21 cellular contexts compared by ENCODE assay signal in genomic region chr10:71494980-71495381, GRCh38.
DNase-seq lines count a peak whose midpoint lies in the region; ATAC-seq, FAIRE-seq and TF ChIP-seq lines count a peak whose summit lies in the region.
"Had no signal": no experiment of that assay in that cellular context is flagged by ENCODE, and none has a peak within 500 bp of the region (broad histone marks: within the 10 kb centered on the region; RNA-seq: fewer than 3 reads in every experiment).

No MANE protein-coding gene starts in this region.

- TF ChIP-seq POLR2A in GM12878 (IDR thresholded peaks at IDR 0.05; ENCODE audit: low read depth, low read length) (no peak), adrenal gland (IDR thresholded peaks at IDR 0.05) (no peak)

- peak overlapping the region; percentile 9 to 84 (median 26) for H3K27ac Mint-ChIP-seq in IgD-negative memory B cell
- H3K27ac Mint-ChIP-seq: CD8-positive, alpha-beta T cell; endodermal cell had no signal

- H2AFZ ChIP-seq in GM12878 (ENCODE audit: control insufficient read depth, low read depth, low read length) (no peak overlapping the region), hepatocyte (no peak overlapping the region)

- SMC1A ChIA-PET in GM12878 (lab: Charles Lee; ENCODE audit: uncharacterized antibody, unreplicated experiment) = interaction anchor here (0.8 to 2.4 kb wide), 4 partner anchors 8 to 199 kb away, joined by 3 to 10 read pairs (median 4); no protein-coding TSS in a partner anchor

- no peak for TF ChIP-seq RAD21 in GM12878 (IDR thresholded peaks at IDR 0.05; ENCODE audit: insufficient read depth, low read depth, low read length)

- H3K4me3 ChIP-seq in GM06990 (replicated peaks; ENCODE audit: low read depth, low read length) (no peak overlapping the region), GM12878 (no peak overlapping the region), adrenal gland (no peak overlapping the region), hepatocyte (no peak overlapping the region)
- H3K4me3 ChIP-seq: sigmoid colon, vagina had no signal

- H3K4me3 Mint-ChIP-seq in IgD-negative memory B cell = peak overlapping the region in 3 of 4 donors; percentile 38 to 81 (median 76)
- H3K4me3 Mint-ChIP-seq: activated T-cell treated with anti-CD3 and anti-CD28 coated beads, Interleukin-2, amount 50 U/mL, for 4 hours; CD8-positive, alpha-beta T cell; endodermal cell had no signal

- BruUV-seq in GM12878 (replicated peaks; lab: Mats Ljungman, UMichigan) = no TSS peak

- H3K27me3 Mint-ChIP-seq in IgD-negative memory B cell = peaks cover 4% of the 10 kb centered on the region

- POLR2A ChIA-PET in GM12878 (lab: Charles Lee) = interaction anchor here (1.2 kb wide), 2 partner anchors 123 to 176 kb away, joined by 5 to 6 read pairs; partner anchors contain the start of gene SLC29A3

- no peaks in the 10 kb centered on the region for H3K36me3 ChIP-seq in GM06990 (ENCODE audit: control insufficient read depth, insufficient read depth, low read length)
- no peaks in the 10 kb centered on the region for H3K36me3 ChIP-seq in GM12878 (ENCODE audit: control insufficient read depth in 2 of 2, insufficient read depth in 2 of 2, low read length in 1 of 2)
- H3K36me3 ChIP-seq in adrenal gland (replicated peaks in 1 of 2) = no peaks in the 10 kb centered on the region
- H3K36me3 ChIP-seq in hepatocyte (replicated peaks; ENCODE audit: insufficient read depth, low read depth) = no peaks in the 10 kb centered on the region
- H3K36me3 ChIP-seq: sigmoid colon, vagina had no signal

- DNase-seq in GM06990 (ENCODE audit: extremely low read depth, insufficient read length) (peak; percentile 31), GM12878 (ENCODE audit: low read depth, low spot score) (peak; percentile 34), adrenal gland (no peak), AG08396 (ENCODE audit: low spot score) (no peak), NCI-H1105 (lab: John Stamatoyannopoulos, UW) (no peak), hepatocyte (ENCODE audit: low spot score) (no peak)
- DNase-seq: activated CD4-positive, alpha-beta T cell treated with anti-CD3 and anti-CD28 coated beads, Interleukin-2, amount 50 U/mL, for 4 hours; activated naive CD4-positive, alpha-beta T cell treated with anti-CD3 and anti-CD28 coated beads, Interleukin-2, amount 50 U/mL, for 16 hours; activated T-cell treated with anti-CD3 and anti-CD28 coated beads, Interleukin-2, amount 50 U/mL, for 4 hours; CD8-positive, alpha-beta T cell; DMS53; endodermal cell; GOT3; head of caudate nucleus; MM.1S; NCI-H82; sigmoid colon; SW 1271 had no signal

- peaks cover 8 to 11% (median 10%) of the 10 kb centered on the region in 3 donors for H3K4me1 Mint-ChIP-seq in IgD-negative memory B cell

- TF ChIP-seq CTCF in GM06990 (IDR thresholded peaks at IDR 0.05; ENCODE audit: insufficient read depth, low read length, poor library complexity, severe bottlenecking) = no peak
- no peak for TF ChIP-seq CTCF in GM12878 (IDR thresholded peaks at IDR 0.05 in 2 of 3, conservative IDR thresholded peaks at IDR 0.05 in 1 of 3; ENCODE audit: control insufficient read depth in 2 of 3, extremely low read depth in 1 of 3, insufficient read depth in 1 of 3, low read depth in 3 of 3, low read length in 3 of 3)
- TF ChIP-seq CTCF in adrenal gland (IDR thresholded peaks at IDR 0.05) = no peak
- no peak for TF ChIP-seq CTCF in hepatocyte (IDR thresholded peaks at IDR 0.05; ENCODE audit: poor library complexity)

- peak; percentile 71 for ATAC-seq in GM18502 (IDR thresholded peaks at IDR 0.05; ENCODE audit: poor library complexity, unreplicated experiment)
- ATAC-seq in GM12878 = peak; percentile 97
- ATAC-seq: activated T-cell treated with anti-CD3 and anti-CD28 coated beads, Interleukin-2, amount 50 U/mL, for 4 hours; CD8-positive, alpha-beta T cell had no signal

- CTCF ChIA-PET in GM12878 (lab: Yijun Ruan, JAX) = interaction anchor here (1.1 to 1.8 kb wide), 6 partner anchors 8 to 277 kb away, joined by 3 to 7 read pairs (median 5); partner anchors contain the start of gene SLC29A3

- no peak for FAIRE-seq in GM12878 (lab: Jason Lieb, UNC)

- WGBS in GM12878 (ENCODE audit: insufficient coverage, insufficient replicate concordance, low lambda C conversion rate, missing lambda C conversion rate) = under 1% methylated on average over 9 of the region's 9 CpGs
- 71 to 84% (median 76%) methylated on average over 9 of the region's 9 CpGs for WGBS in adrenal gland, 4 donors
- 86% methylated on average over 9 of the region's 9 CpGs for WGBS in hepatocyte (ENCODE audit: low lambda C conversion rate, missing lambda C conversion rate)

- H3K9me3 ChIP-seq in GM12878 (replicated peaks; ENCODE audit: control insufficient read depth, insufficient read depth, low read length) (no peaks in the 10 kb centered on the region), adrenal gland (replicated peaks in 1 of 3) (no peaks in the 10 kb centered on the region), hepatocyte (ENCODE audit: low read depth) (no peaks in the 10 kb centered on the region)
- H3K9me3 ChIP-seq: vagina had no signal

- in situ Hi-C loops in GM12878 (cut with MboI) = no loop called here

- H3K4me1 ChIP-seq in GM12878 (ENCODE audit: control insufficient read depth, insufficient read depth, low read length) (peaks cover 9% of the 10 kb centered on the region), adrenal gland (replicated peaks in 1 of 2) (no peaks in the 10 kb centered on the region), hepatocyte (ENCODE audit: insufficient read depth) (peaks cover 11% of the 10 kb centered on the region)
- H3K4me1 ChIP-seq: sigmoid colon, vagina had no signal

- H3K4me2 ChIP-seq in GM12878 (ENCODE audit: control insufficient read depth, insufficient read depth) = peak overlapping the region; percentile 22
- no peak overlapping the region for H3K4me2 ChIP-seq in hepatocyte

- peak; percentile 62 to 84; a peak in 3 of 4 replicates for TF ChIP-seq EP300 in GM12878 (IDR thresholded peaks at IDR 0.05; ENCODE audit: borderline replicate concordance in 1 of 2, control insufficient read depth in 1 of 2, low read depth in 2 of 2, low read length in 2 of 2)

- H3K79me2 ChIP-seq in GM12878 (ENCODE audit: control insufficient read depth, insufficient read depth, low read length) (no peaks in the 10 kb centered on the region), hepatocyte (no peaks in the 10 kb centered on the region)

- no peaks in the 10 kb centered on the region; the same call in 1 of the 2 replicates for H3K27me3 ChIP-seq in GM06990 (replicated peaks; ENCODE audit: control insufficient read depth, insufficient read depth, low read length)
- 0 out of 4 replicates have a peak, but pooled peaks cover 0 to 2% of the 10 kb centered on the region in 2 experiments for H3K27me3 ChIP-seq in GM12878 (replicated peaks in 1 of 2; ENCODE audit: control insufficient read depth in 2 of 2, insufficient read depth in 2 of 2, low read length in 1 of 2)
- no peaks in the 10 kb centered on the region for H3K27me3 ChIP-seq in adrenal gland
- no peaks in the 10 kb centered on the region for H3K27me3 ChIP-seq in hepatocyte
- H3K27me3 ChIP-seq: sigmoid colon, vagina had no signal

- no peaks in the 10 kb centered on the region for H3K36me3 Mint-ChIP-seq in IgD-negative memory B cell
- H3K36me3 Mint-ChIP-seq: CD8-positive, alpha-beta T cell had no signal

- no peak overlapping the region for H3K9ac ChIP-seq in GM12878 (ENCODE audit: control insufficient read depth, insufficient read depth, low read length)

- no peak overlapping the region for H3K27ac ChIP-seq in GM12878 (ENCODE audit: control insufficient read depth, insufficient read depth)
- H3K27ac ChIP-seq in adrenal gland = no peak overlapping the region
- no peak overlapping the region for H3K27ac ChIP-seq in hepatocyte
- H3K27ac ChIP-seq: sigmoid colon, vagina had no signal

- H3K9me3 Mint-ChIP-seq in IgD-negative memory B cell = peaks cover 0 to 2% (median 1%) of the 10 kb centered on the region in 3 donors
- H3K9me3 Mint-ChIP-seq: CD8-positive, alpha-beta T cell had no signal

- intact Hi-C loops in GM12878 (cut with micrococcal nuclease; ENCODE audit: unreplicated experiment) (no loop called here), adrenal gland (cut with DNase I) (no loop called here)

- RAD21 ChIA-PET in GM12878 (lab: Charles Lee; ENCODE audit: unreplicated experiment) = interaction anchor here (1.5 kb wide), 1 partner anchor 554 kb away, joined by 3 read pairs; no protein-coding TSS in a partner anchor

- H4K20me1 ChIP-seq in GM12878 (ENCODE audit: control insufficient read depth, insufficient read depth) = no peaks in the 10 kb centered on the region
- H4K20me1 ChIP-seq in hepatocyte (ENCODE audit: insufficient read depth, poor library complexity, severe bottlenecking) = no peaks in the 10 kb centered on the region

- H3K9me2 ChIP-seq in hepatocyte (replicated peaks; ENCODE audit: insufficient read depth) = no peaks in the 10 kb centered on the region

TF ChIP-seq in GM12878, 131 proteins besides CTCF, POLR2A, EP300 and RAD21 (continues in another document):
- TF ChIP-seq SKIL (IDR thresholded peaks at IDR 0.05; ENCODE audit: low read depth, poor library complexity, severe bottlenecking) = peak; percentile 36

Comparison
In these comparisons a context has a peak if more than half of its experiments do, and no peak if none do; other contexts are left out.
1. DNase-seq: peak in GM06990 (single experiment) and GM12878 (single experiment); none in adrenal gland (0 of 7), AG08396 (single experiment), NCI-H1105 (single experiment) and hepatocyte (single experiment).